In genomic region chr3:79994397-79994796, GRCh38 we compare ENCODE assay signal across 21 cellular contexts.
"Had no signal": no experiment of that assay in that cellular context is flagged by ENCODE, and none has a peak within 500 bp of the region (broad histone marks: within the 10 kb centered on the region; RNA-seq: fewer than 3 reads in every experiment).

No MANE protein-coding gene starts in this region.

- H3K4me3 ChIP-seq: adrenal gland, breast epithelium, dorsolateral prefrontal cortex, esophagus muscularis mucosa, gastrocnemius medialis, spleen, thoracic aorta, vagina had no signal

- FAIRE-seq: colon had no signal

- H3K27ac ChIP-seq: adrenal gland, breast epithelium, dorsolateral prefrontal cortex, esophagus muscularis mucosa, gastrocnemius medialis, spleen, thoracic aorta, vagina had no signal

- H3K4me1 ChIP-seq: adrenal gland, breast epithelium, esophagus muscularis mucosa, gastrocnemius medialis, spleen, vagina had no signal

- H3K9me3 ChIP-seq: adrenal gland, breast epithelium, esophagus muscularis mucosa, gastrocnemius medialis, thoracic aorta, vagina had no signal

- H3K36me3 ChIP-seq: adrenal gland, breast epithelium, esophagus muscularis mucosa, gastrocnemius medialis, spleen, thoracic aorta, vagina had no signal

- H3K27me3 ChIP-seq: adrenal gland, breast epithelium, dorsolateral prefrontal cortex, esophagus muscularis mucosa, gastrocnemius medialis, spleen, vagina had no signal

- DNase-seq: activated B cell treated with CpG ODN at 0.5 μM for 24 hours; activated CD4-positive, alpha-beta T cell treated with anti-CD3 and anti-CD28 coated beads for 4 hours; activated CD4-positive, alpha-beta T cell treated with anti-CD3 and anti-CD28 coated beads, Interleukin-2, amount 50 U/mL, for 48 hours; activated CD8-positive, alpha-beta memory T cell treated with anti-CD3 and anti-CD28 coated beads, Interleukin-2, amount 50 U/mL, for 48 hours; activated naive CD4-positive, alpha-beta T cell; activated T-cell treated with anti-CD3 and anti-CD28 coated beads, Interleukin-2, amount 50 U/mL, for 4 hours; adrenal gland; dorsolateral prefrontal cortex; gastrocnemius medialis; hippocampal formation; left ventricle myocardium superior; midbrain; natural killer cell; spleen; stimulated activated CD4-positive, alpha-beta T cell treated with anti-CD3 and anti-CD28 coated beads, Interleukin-4, amount 100 ng/mL, for 1 hour; stimulated activated naive CD4-positive, alpha-beta T cell had no signal

- ATAC-seq: activated T-cell treated with anti-CD3 and anti-CD28 coated beads, Interleukin-2, amount 50 U/mL, for 4 hours; gastrocnemius medialis; left ventricle myocardium superior; natural killer cell had no signal
